In genomic region chr9:73114958-73115357, GRCh38 we compare ENCODE assay signal across 15 cellular contexts.
"Had no signal": no experiment of that assay in that cellular context is flagged by ENCODE, and none has a peak within 500 bp of the region (broad histone marks: within the 10 kb centered on the region; RNA-seq: fewer than 3 reads in every experiment).

No MANE protein-coding gene starts in this region.

- H3K27ac ChIP-seq: gastrocnemius medialis, heart right ventricle, left lung, pancreas, testis had no signal

- H3K4me1 Mint-ChIP-seq: memory B cell had no signal

- FAIRE-seq: pancreas had no signal

- H3K36me3 Mint-ChIP-seq: activated naive CD4-positive, alpha-beta T cell treated with anti-CD3 and anti-CD28 coated beads, Interleukin-2, amount 10 ng/mL, durations not matched to agents 7 days and 5 days; brain; memory B cell had no signal

- H3K4me3 ChIP-seq: gastrocnemius medialis, heart right ventricle, left lung, pancreas, testis had no signal

- H3K27me3 ChIP-seq: gastrocnemius medialis, heart right ventricle, left lung, pancreas, testis had no signal

- H3K9me3 ChIP-seq: gastrocnemius medialis, heart right ventricle, left lung, pancreas, testis had no signal

- H3K4me3 Mint-ChIP-seq: activated CD4-positive, alpha-beta T cell treated with anti-CD3 and anti-CD28 coated beads, Interleukin-2, amount 10 ng/mL, durations not matched to agents 24 days and 14 days; activated naive CD4-positive, alpha-beta T cell treated with anti-CD3 and anti-CD28 coated beads, Interleukin-2, amount 10 ng/mL, durations not matched to agents 7 days and 5 days; brain; dendritic cell treated with granulocyte-macrophage colony-stimulating factor and Interleukin-4, amounts not matched to agents 40 ng/mL and 50 ng/mL, for 4 days; memory B cell had no signal

- H3K9me3 Mint-ChIP-seq: activated naive CD4-positive, alpha-beta T cell treated with anti-CD3 and anti-CD28 coated beads, Interleukin-2, amount 10 ng/mL, durations not matched to agents 7 days and 5 days; activated T-helper 2 cell treated with anti-CD3 and anti-CD28 coated beads, Interferon-gamma antibody, Interleukin-2, Interleukin-4, amounts not matched to agents 10 μg/mL and 5 μg/mL and 100 μg/mL, durations not matched to agents 14 hours and 24 hours and 36 hours; brain; dendritic cell treated with granulocyte-macrophage colony-stimulating factor and Interleukin-4, amounts not matched to agents 40 ng/mL and 50 ng/mL, for 4 days; memory B cell; stimulated activated naive CD8-positive, alpha-beta T cell treated with anti-CD3 and anti-CD28 coated beads, Interleukin-15, amount 100 ng/mL, for 72 hours had no signal

- H3K27me3 Mint-ChIP-seq: activated naive CD4-positive, alpha-beta T cell treated with anti-CD3 and anti-CD28 coated beads, Interleukin-2, amount 10 ng/mL, durations not matched to agents 7 days and 5 days; dendritic cell treated with granulocyte-macrophage colony-stimulating factor and Interleukin-4, amounts not matched to agents 40 ng/mL and 50 ng/mL, for 4 days; stimulated activated naive CD8-positive, alpha-beta T cell treated with anti-CD3 and anti-CD28 coated beads, Interleukin-15, amount 100 ng/mL, for 72 hours had no signal

- H3K36me3 ChIP-seq: gastrocnemius medialis, heart right ventricle, left lung, pancreas had no signal

- H3K27ac Mint-ChIP-seq: activated naive CD4-positive, alpha-beta T cell treated with anti-CD3 and anti-CD28 coated beads, Interleukin-2, amount 10 ng/mL, durations not matched to agents 7 days and 5 days; activated T-helper 2 cell treated with anti-CD3 and anti-CD28 coated beads, Interferon-gamma antibody, Interleukin-2, Interleukin-4, amounts not matched to agents 10 μg/mL and 5 μg/mL and 100 μg/mL, durations not matched to agents 14 hours and 24 hours and 36 hours; brain; dendritic cell treated with granulocyte-macrophage colony-stimulating factor and Interleukin-4, amounts not matched to agents 40 ng/mL and 50 ng/mL, for 4 days; memory B cell had no signal

- DNase-seq: activated CD4-positive, alpha-beta T cell treated with anti-CD3 and anti-CD28 coated beads, Interleukin-2, amount 10 ng/mL, durations not matched to agents 24 days and 14 days; activated naive CD4-positive, alpha-beta T cell treated with anti-CD3 and anti-CD28 coated beads, Interleukin-2, amount 10 ng/mL, durations not matched to agents 7 days and 5 days; activated T-cell treated with anti-CD3 and anti-CD28 coated beads for 4 hours; gastrocnemius medialis; heart right ventricle; islet precursor cell; left lung; pancreas; stimulated activated CD4-positive, alpha-beta T cell treated with anti-CD3 and anti-CD28 coated beads, Interleukin-4, amount 100 ng/mL, for 4 hours; stimulated activated naive CD8-positive, alpha-beta T cell treated with anti-CD3 and anti-CD28 coated beads, Interleukin-15, amount 100 ng/mL, for 72 hours; testis had no signal

- H3K4me1 ChIP-seq: gastrocnemius medialis, heart right ventricle, left lung, pancreas, testis had no signal
